ENCODE assay signal across 12 cellular contexts in the genomic region with DNA sequence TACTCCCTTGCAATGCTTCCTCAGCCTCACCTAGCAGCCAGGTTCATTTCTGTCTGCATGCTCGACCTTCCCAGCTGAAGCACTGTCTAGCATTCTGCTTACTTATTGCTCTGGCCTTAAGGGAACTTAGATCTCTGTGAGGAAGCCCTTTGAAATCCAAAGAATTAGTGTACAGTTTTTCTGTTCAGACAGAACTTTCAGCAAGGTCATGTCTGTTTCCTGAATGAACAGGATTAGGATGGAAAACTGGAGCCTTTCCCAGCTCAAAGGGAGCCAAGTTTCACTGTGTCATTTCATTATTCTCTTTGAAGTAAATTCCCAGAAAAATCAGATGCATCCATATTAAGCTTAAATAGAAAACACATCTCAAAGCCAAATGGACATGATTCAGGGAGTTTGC.
A peak's percentile ranks its signal among the peaks of the same experiment; 100 is the strongest.
DNase-seq lines count a peak whose midpoint lies in the region; ATAC-seq, FAIRE-seq and TF ChIP-seq lines count a peak whose summit lies in the region.
"Had no signal": no experiment of that assay in that cellular context is flagged by ENCODE, and none has a peak within 500 bp of the region (broad histone marks: within the 10 kb centered on the region; RNA-seq: fewer than 3 reads in every experiment).

No MANE protein-coding gene starts in this region.

- no peaks in the 10 kb centered on the region for H3K27me3 Mint-ChIP-seq in astrocyte (ENCODE audit: low read depth, unreplicated experiment)
- no peaks in the 10 kb centered on the region for H3K27me3 Mint-ChIP-seq in CD8-positive, alpha-beta T cell (ENCODE audit: low read depth)

- H3K4me3 Mint-ChIP-seq in astrocyte (ENCODE audit: unreplicated experiment): no peak overlapping the region
- no peak overlapping the region for H3K4me3 Mint-ChIP-seq in CD8-positive, alpha-beta T cell

- no peaks in the 10 kb centered on the region for H3K9me3 ChIP-seq in A673 (ENCODE audit: low read depth, low read length, poor library complexity, severe bottlenecking)
- H3K9me3 ChIP-seq in astrocyte (ENCODE audit: insufficient read depth, low read depth, low read length): no peaks in the 10 kb centered on the region
- H3K9me3 ChIP-seq in gastroesophageal sphincter: no peaks in the 10 kb centered on the region
- no peaks in the 10 kb centered on the region for H3K9me3 ChIP-seq in CD8-positive, alpha-beta T cell (ENCODE audit: low read length)

- H4K20me1 ChIP-seq in astrocyte (ENCODE audit: insufficient read depth, low read length): no peaks in the 10 kb centered on the region

- no peaks in the 10 kb centered on the region for H3K36me3 ChIP-seq in A673 (ENCODE audit: insufficient read depth, low read length, poor library complexity, severe bottlenecking)
- no peaks in the 10 kb centered on the region for H3K36me3 ChIP-seq in astrocyte (ENCODE audit: insufficient read depth, low read length)
- no peaks in the 10 kb centered on the region for H3K36me3 ChIP-seq in gastroesophageal sphincter
- no peaks in the 10 kb centered on the region for H3K36me3 ChIP-seq in CD8-positive, alpha-beta T cell (ENCODE audit: insufficient read depth, low read length)

- H3K4me3 ChIP-seq in A673 (ENCODE audit: low read depth, low read length, poor library complexity, severe bottlenecking) (no peak overlapping the region), astrocyte (ENCODE audit: insufficient read depth, low read depth, low read length) (no peak overlapping the region), gastroesophageal sphincter (no peak overlapping the region)
- no peak overlapping the region for H3K4me3 ChIP-seq in CD8-positive, alpha-beta T cell (ENCODE audit: low read depth, low read length)
- H3K4me3 ChIP-seq: lung had no signal

- peak overlapping the region; percentile 42 for H2AFZ ChIP-seq in astrocyte (ENCODE audit: low read depth, low read length)

- H3K4me1 Mint-ChIP-seq in astrocyte (ENCODE audit: low read depth, unreplicated experiment): peaks cover 16% of the 10 kb centered on the region
- H3K4me1 Mint-ChIP-seq in CD8-positive, alpha-beta T cell (ENCODE audit: low read depth): peaks cover 16% of the 10 kb centered on the region

- WGBS in gastroesophageal sphincter (ENCODE audit: low coverage in 1 of 2), 2 donors: 0 to 11% methylated on average over 1 of the region's 1 CpG

- TF ChIP-seq POLR2A in gastroesophageal sphincter (IDR thresholded peaks at IDR 0.05): no peak

- H3K27ac Mint-ChIP-seq in astrocyte (ENCODE audit: unreplicated experiment): peak overlapping the region; percentile 71
- no peak overlapping the region for H3K27ac Mint-ChIP-seq in CD8-positive, alpha-beta T cell

- CTCF ChIA-PET in A673 (lab: Charles Lee): no interaction called here
- CTCF ChIA-PET in CD8-positive, alpha-beta T cell (lab: Charles Lee): no interaction called here

- no peak for TF ChIP-seq EP300 in gastroesophageal sphincter (IDR thresholded peaks at IDR 0.05)

- DNase-seq in A673 (ENCODE audit: low spot score) (no peak), astrocyte (ENCODE audit: low read depth) (peak; percentile 86), omental fat pad (ENCODE audit: low spot score) (no peak), NCI-H526 treated with DMSO at 0.1 percent for 48 hours (lab: John Stamatoyannopoulos, UW) (no peak), inferior parietal cortex (ENCODE audit: extremely low spot score) (no peak)
- no peak for DNase-seq in CD8-positive, alpha-beta T cell
- DNase-seq: amygdala, NCI-H2081 had no signal

- no peaks in the 10 kb centered on the region for H3K36me3 Mint-ChIP-seq in astrocyte (ENCODE audit: low read depth, unreplicated experiment)
- no peaks in the 10 kb centered on the region for H3K36me3 Mint-ChIP-seq in CD8-positive, alpha-beta T cell

- H3K4me1 ChIP-seq in A673 (ENCODE audit: insufficient read depth, low read length, poor library complexity, severe bottlenecking) (peaks cover 25% of the 10 kb centered on the region), astrocyte (ENCODE audit: insufficient read depth, low read length) (no peaks in the 10 kb centered on the region), gastroesophageal sphincter (peaks cover 0 to 37% (median 12%) of the 10 kb centered on the region in 3 donors)
- peaks cover 3% of the 10 kb centered on the region for H3K4me1 ChIP-seq in CD8-positive, alpha-beta T cell (ENCODE audit: insufficient read depth, low read length)

- BruUV-seq in A673 (replicated peaks; lab: Mats Ljungman, UMichigan): no TSS peak

- intact Hi-C loops in A673 (cut with micrococcal nuclease; ENCODE audit: unreplicated experiment): no loop called here
- intact Hi-C loops in CD8-positive, alpha-beta T cell (cut with DNase I, micrococcal nuclease): no loop called here

- TF ChIP-seq CTCF in A673 (conservative IDR thresholded peaks at IDR 0.05; ENCODE audit: low read depth, low read length) (no peak), astrocyte (IDR thresholded peaks at IDR 0.05; ENCODE audit: insufficient read depth, low read depth, low read length) (no peak), gastroesophageal sphincter (IDR thresholded peaks at IDR 0.05) (no peak), omental fat pad (IDR thresholded peaks at IDR 0.05) (no peak)
- TF ChIP-seq CTCF in CD8-positive, alpha-beta T cell (IDR thresholded peaks at IDR 0.05): no peak

- H3K27ac ChIP-seq in A673 (ENCODE audit: low read depth, low read length, poor library complexity, severe bottlenecking) (peak overlapping the region; percentile 14), astrocyte (ENCODE audit: low read depth, low read length) (no peak overlapping the region), gastroesophageal sphincter (peak overlapping the region; percentile 15 to 76 (median 66))
- H3K27ac ChIP-seq in CD8-positive, alpha-beta T cell (ENCODE audit: low read depth, low read length): no peak overlapping the region
- H3K27ac ChIP-seq: epithelial cell of prostate had no signal

- H3K9me3 Mint-ChIP-seq in astrocyte (ENCODE audit: unreplicated experiment): no peaks in the 10 kb centered on the region
- no peaks in the 10 kb centered on the region for H3K9me3 Mint-ChIP-seq in CD8-positive, alpha-beta T cell

- no peak overlapping the region for H3K4me2 ChIP-seq in astrocyte (ENCODE audit: low read length)

- no peak overlapping the region for H3K9ac ChIP-seq in astrocyte (ENCODE audit: low read length)

- no peaks in the 10 kb centered on the region for H3K79me2 ChIP-seq in astrocyte (ENCODE audit: insufficient read depth, low read length)

- peak; percentile 13 for FAIRE-seq in astrocyte (lab: Jason Lieb, UNC)

- POLR2A ChIA-PET in A673 (lab: Charles Lee; ENCODE audit: low non-redundant PET): no interaction called here
- POLR2A ChIA-PET in CD8-positive, alpha-beta T cell (lab: Charles Lee): no interaction called here

- ATAC-seq in gastroesophageal sphincter: peak; percentile 54
- peak; percentile 62 for ATAC-seq in omental fat pad (ENCODE audit: low FRiP score)
- no peak for ATAC-seq in HG02610 (IDR thresholded peaks at IDR 0.05; ENCODE audit: unreplicated experiment)
- no peak for ATAC-seq in CD8-positive, alpha-beta T cell

- H3K27me3 ChIP-seq in A673 (replicated peaks; ENCODE audit: insufficient read depth, low read depth, low read length, poor library complexity) (no peaks in the 10 kb centered on the region), astrocyte (ENCODE audit: insufficient read depth, low read length) (no peaks in the 10 kb centered on the region), gastroesophageal sphincter (no peaks in the 10 kb centered on the region)
- no peaks in the 10 kb centered on the region for H3K27me3 ChIP-seq in CD8-positive, alpha-beta T cell (ENCODE audit: insufficient read depth, low read length)

Comparison
In these comparisons a context has a peak if more than half of its experiments do, and no peak if none do; other contexts are left out.
1. H3K27ac ChIP-seq: peak in A673 (single experiment) and gastroesophageal sphincter (4 of 4); none in astrocyte (single experiment) and CD8-positive, alpha-beta T cell (single experiment).
2. ATAC-seq: peak in gastroesophageal sphincter (single experiment) and omental fat pad (single experiment); none in HG02610 (single experiment) and CD8-positive, alpha-beta T cell (single experiment).